In genomic region chr1:84896279-84896678, GRCh38 we compare ENCODE assay signal across 13 cellular contexts.
DNase-seq lines count a peak whose midpoint lies in the region; ATAC-seq and TF ChIP-seq lines count a peak whose summit lies in the region.
"Had no signal": no experiment of that assay in that cellular context is flagged by ENCODE, and none has a peak within 500 bp of the region (broad histone marks: within the 10 kb centered on the region; RNA-seq: fewer than 3 reads in every experiment).

No MANE protein-coding gene starts in this region.

- ATAC-seq in HG02973 (IDR thresholded peaks at IDR 0.05; ENCODE audit: unreplicated experiment): peak; percentile 52

- DNase-seq in NOMO-1 treated with DMSO at 0.1 percent for 48 hours (lab: John Stamatoyannopoulos, UW; ENCODE audit: unreplicated experiment) (peak; percentile 24), NOMO-1 treated with dmso at 0.1 percent for 144 hours (lab: John Stamatoyannopoulos, UW; ENCODE audit: unreplicated experiment) (no peak), MV-4-11 (lab: John Stamatoyannopoulos, UW) (peak; percentile 22), activated gamma-delta T cell (lab: John Stamatoyannopoulos, UW) (no peak), GM13977 (ENCODE audit: low spot score) (no peak), midbrain (lab: John Stamatoyannopoulos, UW) (no peak)
- DNase-seq: 8988T; CD4-positive, alpha-beta memory T cell; DMS79 treated with DMSO at 0.1 percent for 48 hours; GF-D8; H9; KG1 had no signal

- no peak for TF ChIP-seq CTCF in GM13977 (IDR thresholded peaks at IDR 0.05; ENCODE audit: extremely low read depth, insufficient read depth, missing control alignments)

- in situ Hi-C loops in GM13977 (cut with MboI; ENCODE audit: low pct_unique_long_range_greater_than_20kb, low sequenced_read_pairs, unreplicated experiment): no loop called here

Comparison
In these comparisons a context has a peak if more than half of its experiments do, and no peak if none do; other contexts are left out.
1. DNase-seq: peak in NOMO-1 treated with DMSO at 0.1 percent for 48 hours (single experiment) and MV-4-11 (single experiment); none in NOMO-1 treated with dmso at 0.1 percent for 144 hours (single experiment), activated gamma-delta T cell (single experiment), GM13977 (single experiment) and midbrain (single experiment).